9 cellular contexts compared by ENCODE assay signal in the genomic region with DNA sequence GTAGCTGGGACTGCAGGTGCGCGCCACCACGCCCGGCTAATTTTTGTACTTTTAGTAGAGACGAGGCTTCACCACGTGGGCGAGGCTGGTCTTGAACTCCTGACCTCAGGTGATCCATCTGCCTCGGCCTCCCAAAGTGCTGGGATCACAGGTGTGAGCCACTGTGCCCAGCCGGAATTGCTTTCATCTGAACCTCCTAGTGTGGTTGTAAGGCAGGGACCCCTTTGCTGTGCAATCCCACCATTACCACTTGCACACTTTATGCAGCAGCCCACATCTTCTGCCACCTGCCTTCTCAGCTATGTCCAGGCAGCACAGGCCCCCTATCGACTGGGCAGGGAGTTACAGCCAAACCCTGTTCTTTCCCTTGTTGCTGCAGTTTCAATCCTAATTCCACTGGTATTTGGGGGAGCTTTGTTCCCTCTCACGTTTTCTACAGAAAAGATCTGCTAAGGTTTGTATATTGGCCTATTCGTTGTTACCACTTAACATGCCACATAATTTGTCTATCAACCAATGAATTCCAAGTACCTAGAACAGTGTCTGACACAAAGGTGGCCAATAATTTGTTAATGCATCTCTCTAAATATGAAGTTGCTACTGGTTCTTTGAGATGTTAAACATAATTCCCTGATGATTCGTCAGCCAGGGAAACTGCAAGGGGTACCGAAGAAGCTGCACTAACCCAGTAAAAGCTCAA. TPM values are rescaled to one million over a fixed set of nuclear protein-coding genes. Genes with fewer than 3 reads are reported as not detected.
DNase-seq lines count a peak whose midpoint lies in the region; ATAC-seq and TF ChIP-seq lines count a peak whose summit lies in the region.
"Had no signal": no experiment of that assay in that cellular context is flagged by ENCODE, and none has a peak within 500 bp of the region (broad histone marks: within the 10 kb centered on the region; RNA-seq: fewer than 3 reads in every experiment).

No MANE protein-coding gene starts in this region.

- H3K23me2 ChIP-seq in H9 (ENCODE audit: insufficient read length, low read depth, low read length, poor library complexity, severe bottlenecking), result no peaks in the 10 kb centered on the region

- POLR2A ChIA-PET in RWPE1 (lab: Yijun Ruan, JAX; ENCODE audit: low non-redundant PET), result no interaction called here

- no peak overlapping the region for H2AFZ ChIP-seq in H9 (ENCODE audit: low read length)

- DNase-seq in COLO829 (ENCODE audit: low spot score) (peak; percentile 7), H9 (peak; percentile 48), RPMI8226 (peak; percentile 47), left kidney (ENCODE audit: low read depth, low spot score) (peak; percentile 5), RWPE1 (ENCODE audit: low spot score) (no peak), NCI-H2107 treated with DMSO at 0.1 percent for 48 hours (lab: John Stamatoyannopoulos, UW; ENCODE audit: unreplicated experiment) (no peak)
- peak; percentile 54 for DNase-seq in activated naive CD4-positive, alpha-beta T cell treated with Interleukin-2 at 50 U/mL for 16 hours

- H2BK5ac ChIP-seq in H9 (ENCODE audit: insufficient read length, low read length), result no peak overlapping the region

- H3K27me3 Mint-ChIP-seq in H9 (ENCODE audit: low read depth), result no peaks in the 10 kb centered on the region; the same call in 1 of the 2 replicates

- no peak overlapping the region for H3K9ac ChIP-seq in H9 (ENCODE audit: extremely low read depth, insufficient read length, low read length)

- H3K4me3 Mint-ChIP-seq in H9, result no peak overlapping the region

- H3K4ac ChIP-seq in H9 (ENCODE audit: low read depth, low read length), result no peak overlapping the region

- no peak overlapping the region for H3T11ph ChIP-seq in H9 (ENCODE audit: low read length)

- no peak overlapping the region for H2BK12ac ChIP-seq in H9 (ENCODE audit: insufficient read length, low read depth, low read length)

- no CpG with 5 or more reads among the region's 14 CpGs for WGBS in H9 (ENCODE audit: extremely low coverage, insufficient read length, low lambda C conversion rate)

- no peak overlapping the region for H4K91ac ChIP-seq in H9 (ENCODE audit: insufficient read length, low read depth, low read length)

- no peak overlapping the region for H3K4me2 ChIP-seq in H9 (ENCODE audit: insufficient read depth, insufficient read length, low read length)

- peaks cover 15% of the 10 kb centered on the region for H3K9me3 ChIP-seq in H9 (ENCODE audit: control insufficient read depth, low read depth, low read length)

- H3K27me3 ChIP-seq in H9 (ENCODE audit: insufficient read depth, low read length), result no peaks in the 10 kb centered on the region

- no peak overlapping the region for H2BK20ac ChIP-seq in H9 (ENCODE audit: low read depth, low read length, poor library complexity, severe bottlenecking)

- H4K5ac ChIP-seq in H9 (ENCODE audit: insufficient read length, low read depth, low read length), result no peak overlapping the region

- peaks cover 7% of the 10 kb centered on the region; the same call in 1 of the 2 replicates for H3K79me2 ChIP-seq in H9 (ENCODE audit: insufficient read depth, low read length)

- H4K8ac ChIP-seq in H9 (replicated peaks; ENCODE audit: insufficient read length, low read depth, low read length), result no peak overlapping the region

- peaks cover 8% of the 10 kb centered on the region for H3K79me1 ChIP-seq in H9 (ENCODE audit: insufficient read depth, low read depth, low read length, poor library complexity, severe bottlenecking)

- peaks cover 8 to 16% of the 10 kb centered on the region in 2 experiments; a peak in 2 of 4 replicates for H3K4me1 Mint-ChIP-seq in H9

- no peak overlapping the region for H2BK120ac ChIP-seq in H9 (ENCODE audit: low read depth, low read length, poor library complexity, severe bottlenecking)

- no peaks in the 10 kb centered on the region for H4K20me1 ChIP-seq in H9 (ENCODE audit: control insufficient read depth, insufficient read depth, insufficient read length)

- H3K27ac ChIP-seq in H9 (ENCODE audit: insufficient read length, low read depth, low read length) (no peak overlapping the region), RWPE1 (no peak overlapping the region)
- H3K27ac ChIP-seq: skin epidermis had no signal

- H3K36me3 Mint-ChIP-seq in H9 (ENCODE audit: insufficient read depth in 1 of 3, low read depth in 3 of 3), result peaks cover 41 to 70% (median 46%) of the 10 kb centered on the region in 3 experiments

- peak overlapping the region in 1 of 3 experiments; percentile 28; a peak in 1 of 7 replicates for H3K27ac Mint-ChIP-seq in H9

- no peak overlapping the region for H2AK5ac ChIP-seq in H9 (ENCODE audit: insufficient read length, low read length)

- no peak overlapping the region for H3K56ac ChIP-seq in H9 (ENCODE audit: insufficient read length, low read depth, low read length)

- H2BK15ac ChIP-seq in H9 (ENCODE audit: low read depth, low read length), result no peak overlapping the region

- no peak overlapping the region for H3K14ac ChIP-seq in H9 (ENCODE audit: insufficient read depth, low read length)

- CTCF ChIA-PET in RWPE1 (lab: Yijun Ruan, JAX), result no interaction called here

- no peak overlapping the region for H3K18ac ChIP-seq in H9 (ENCODE audit: insufficient read length, low read depth, low read length)

- H3K23ac ChIP-seq in H9 (ENCODE audit: insufficient read length, low read depth, low read length), result no peak overlapping the region

- H3K4me1 ChIP-seq in H9 (ENCODE audit: insufficient read depth, low read length), result no peaks in the 10 kb centered on the region

- TF ChIP-seq CTCF in H9 (conservative IDR thresholded peaks at IDR 0.05) (peak; percentile 57), RWPE1 (conservative IDR thresholded peaks at IDR 0.05; ENCODE audit: low read depth) (no peak)

- H3K9me3 Mint-ChIP-seq in H9, result peaks cover 56 to 57% of the 10 kb centered on the region in 2 experiments

- ATAC-seq in GM18498 (IDR thresholded peaks at IDR 0.05; ENCODE audit: unreplicated experiment), result no peak

RNA-seq across cellular contexts. Expression of gene RPL39, which starts 6.5 kb away (rescaled TPM):
- total RNA-seq in H9 (2021), result 2,033 and 2,054 TPM in 2 replicates

RNA-seq across cellular contexts. Expression of gene SOWAHD, which starts 26.5 kb away (rescaled TPM):
- 0.92 and 0.98 TPM in 2 replicates for total RNA-seq in H9 (2021)

Comparison
In these comparisons a context has a peak if more than half of its experiments do, and no peak if none do; other contexts are left out.
1. DNase-seq: peak in COLO829 (single experiment), H9 (single experiment), RPMI8226 (single experiment), activated naive CD4-positive, alpha-beta T cell treated with Interleukin-2 at 50 U/mL for 16 hours (single experiment) and left kidney (single experiment); none in RWPE1 (single experiment) and NCI-H2107 treated with DMSO at 0.1 percent for 48 hours (single experiment).